ENCODE assay signal across 10 cellular contexts in the genomic region with DNA sequence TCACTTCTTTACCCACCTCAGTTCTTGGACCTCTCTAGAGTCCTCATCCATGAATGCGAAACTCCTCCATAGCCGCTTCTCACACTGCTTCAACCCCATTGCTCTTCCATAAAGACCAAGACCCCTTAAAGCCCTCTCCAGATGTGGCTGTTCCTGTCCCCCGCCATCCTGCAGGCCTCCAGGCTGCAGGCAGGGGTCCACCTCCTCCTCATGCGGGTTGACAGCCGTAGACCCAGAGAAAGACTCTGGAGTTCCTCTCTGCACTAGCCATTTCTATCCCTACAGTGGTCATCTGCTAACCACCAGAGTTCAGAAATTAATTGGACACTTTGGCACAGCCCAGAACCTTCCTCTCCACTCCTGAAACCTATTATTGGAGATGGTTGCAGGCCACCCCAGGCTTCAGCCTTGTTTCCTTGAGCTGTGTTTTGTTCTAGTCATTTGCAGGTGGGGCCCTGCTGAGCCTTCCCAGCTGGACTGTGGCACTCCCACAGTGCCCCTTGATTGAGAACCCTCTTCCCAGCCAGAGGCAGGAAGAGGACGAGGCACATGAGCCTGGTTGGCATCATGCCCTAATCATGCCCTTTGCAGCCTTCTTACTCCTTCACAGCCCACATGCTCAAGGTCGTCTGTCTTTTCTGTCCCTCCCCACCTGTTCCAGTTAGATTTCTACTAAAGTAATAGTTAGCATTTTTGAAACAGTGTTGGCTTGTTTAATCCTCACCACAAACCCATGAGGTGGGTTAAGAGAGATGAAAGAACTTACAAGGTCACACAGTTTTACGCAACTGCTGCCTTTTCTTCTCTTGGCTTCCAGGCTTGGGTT. TPM values are rescaled to one million over a fixed set of nuclear protein-coding genes. Genes with fewer than 3 reads are reported as not detected.
A peak's percentile ranks its signal among the peaks of the same experiment; 100 is the strongest.
DNase-seq lines count a peak whose midpoint lies in the region; ATAC-seq and TF ChIP-seq lines count a peak whose summit lies in the region.
"Had no signal": no experiment of that assay in that cellular context is flagged by ENCODE, and none has a peak within 500 bp of the region (broad histone marks: within the 10 kb centered on the region; RNA-seq: fewer than 3 reads in every experiment).

No MANE protein-coding gene starts in this region.

- no peak overlapping the region for H3K27ac Mint-ChIP-seq in activated CD8-positive, alpha-beta memory T cell treated with anti-CD3 and anti-CD28 coated beads, Interleukin-2, amount 10 ng/mL, durations not matched to agents 7 days and 5 days
- peak overlapping the region; percentile 24 for H3K27ac Mint-ChIP-seq in stimulated activated naive CD8-positive, alpha-beta T cell treated with anti-CD3 and anti-CD28 coated beads, Interleukin-15, Interleukin-2, amounts not matched to agents 100 ng/mL and 50 ng/mL, for 24 hours

- peaks cover 7% of the 10 kb centered on the region for H3K36me3 Mint-ChIP-seq in activated CD8-positive, alpha-beta memory T cell treated with anti-CD3 and anti-CD28 coated beads, Interleukin-2, amount 10 ng/mL, durations not matched to agents 7 days and 5 days
- peaks cover 20% of the 10 kb centered on the region for H3K36me3 Mint-ChIP-seq in stimulated activated naive CD8-positive, alpha-beta T cell treated with anti-CD3 and anti-CD28 coated beads, Interleukin-15, Interleukin-2, amounts not matched to agents 100 ng/mL and 50 ng/mL, for 24 hours (ENCODE audit: low read depth)

- CTCF ChIA-PET in activated CD8-positive, alpha-beta memory T cell treated with anti-CD3 and anti-CD28 coated beads, Interleukin-2, amount 10 ng/mL, durations not matched to agents 7 days and 5 days (lab: Charles Lee): interaction anchor here (0.8 kb wide), 1 partner anchor 147 kb away, joined by 3 read pairs; no protein-coding TSS in a partner anchor
- CTCF ChIA-PET in RWPE1 (lab: Yijun Ruan, JAX): no interaction called here

- DNase-seq in activated CD8-positive, alpha-beta memory T cell treated with anti-CD3 and anti-CD28 coated beads, Interleukin-2, amount 10 ng/mL, durations not matched to agents 7 days and 5 days: no peak
- DNase-seq in activated CD8-positive, alpha-beta memory T cell treated with anti-CD3 and anti-CD28 coated beads for 24 hours: no peak
- no peak for DNase-seq in RWPE1 (ENCODE audit: low spot score)
- peak; percentile 61 for DNase-seq in foreskin melanocyte
- no peak for DNase-seq in NCI-H2107 (lab: John Stamatoyannopoulos, UW)

- H3K27ac ChIP-seq in RWPE1: 0 out of 2 replicates have a peak overlapping the region, but pooled peaks have one; percentile 2
- H3K27ac ChIP-seq: esophagus muscularis mucosa, vagina had no signal

- ATAC-seq in activated CD8-positive, alpha-beta memory T cell treated with anti-CD3 and anti-CD28 coated beads, Interleukin-2, amount 10 ng/mL, durations not matched to agents 7 days and 5 days: peak; percentile 16
- ATAC-seq in GM18505 (IDR thresholded peaks at IDR 0.05; ENCODE audit: unreplicated experiment) (no peak), esophagus mucosa (no peak)

- TF ChIP-seq POLR2A in GM18505 (IDR thresholded peaks at IDR 0.05; ENCODE audit: borderline replicate concordance, extremely low read depth, insufficient read depth, insufficient read length): no peak

- no peak for TF ChIP-seq CTCF in RWPE1 (conservative IDR thresholded peaks at IDR 0.05; ENCODE audit: low read depth)

- H3K4me3 Mint-ChIP-seq in activated CD8-positive, alpha-beta memory T cell treated with anti-CD3 and anti-CD28 coated beads, Interleukin-2, amount 10 ng/mL, durations not matched to agents 7 days and 5 days: no peak overlapping the region
- H3K4me3 Mint-ChIP-seq in stimulated activated naive CD8-positive, alpha-beta T cell treated with anti-CD3 and anti-CD28 coated beads, Interleukin-15, Interleukin-2, amounts not matched to agents 100 ng/mL and 50 ng/mL, for 24 hours: peak overlapping the region; percentile 2

- H3K9me3 Mint-ChIP-seq in activated CD8-positive, alpha-beta memory T cell treated with anti-CD3 and anti-CD28 coated beads, Interleukin-2, amount 10 ng/mL, durations not matched to agents 7 days and 5 days (ENCODE audit: low read depth): no peaks in the 10 kb centered on the region
- H3K9me3 Mint-ChIP-seq in stimulated activated naive CD8-positive, alpha-beta T cell treated with anti-CD3 and anti-CD28 coated beads, Interleukin-15, Interleukin-2, amounts not matched to agents 100 ng/mL and 50 ng/mL, for 24 hours: no peaks in the 10 kb centered on the region

- POLR2A ChIA-PET in RWPE1 (lab: Yijun Ruan, JAX; ENCODE audit: low non-redundant PET): no interaction called here

- H3K4me1 Mint-ChIP-seq in activated CD8-positive, alpha-beta memory T cell treated with anti-CD3 and anti-CD28 coated beads, Interleukin-2, amount 10 ng/mL, durations not matched to agents 7 days and 5 days: peaks cover 62% of the 10 kb centered on the region
- peaks cover 83% of the 10 kb centered on the region for H3K4me1 Mint-ChIP-seq in stimulated activated naive CD8-positive, alpha-beta T cell treated with anti-CD3 and anti-CD28 coated beads, Interleukin-15, Interleukin-2, amounts not matched to agents 100 ng/mL and 50 ng/mL, for 24 hours (ENCODE audit: low read depth)

- no peaks in the 10 kb centered on the region for H3K27me3 Mint-ChIP-seq in activated CD8-positive, alpha-beta memory T cell treated with anti-CD3 and anti-CD28 coated beads, Interleukin-2, amount 10 ng/mL, durations not matched to agents 7 days and 5 days
- no peaks in the 10 kb centered on the region for H3K27me3 Mint-ChIP-seq in stimulated activated naive CD8-positive, alpha-beta T cell treated with anti-CD3 and anti-CD28 coated beads, Interleukin-15, Interleukin-2, amounts not matched to agents 100 ng/mL and 50 ng/mL, for 24 hours

RNA-seq across cellular contexts. Expression of gene CUL1, which starts 23.9 kb away (rescaled TPM):
- 10 to 100 TPM; 55.3 to 84.3 TPM for total RNA-seq in activated CD8-positive, alpha-beta memory T cell treated with anti-CD3 and anti-CD28 coated beads, Interleukin-2, amount 10 ng/mL, durations not matched to agents 7 days and 5 days
- total RNA-seq in esophagus mucosa: 29.0 TPM
